Comparison of ENCODE assay signal across 13 cellular contexts in the genomic region with DNA sequence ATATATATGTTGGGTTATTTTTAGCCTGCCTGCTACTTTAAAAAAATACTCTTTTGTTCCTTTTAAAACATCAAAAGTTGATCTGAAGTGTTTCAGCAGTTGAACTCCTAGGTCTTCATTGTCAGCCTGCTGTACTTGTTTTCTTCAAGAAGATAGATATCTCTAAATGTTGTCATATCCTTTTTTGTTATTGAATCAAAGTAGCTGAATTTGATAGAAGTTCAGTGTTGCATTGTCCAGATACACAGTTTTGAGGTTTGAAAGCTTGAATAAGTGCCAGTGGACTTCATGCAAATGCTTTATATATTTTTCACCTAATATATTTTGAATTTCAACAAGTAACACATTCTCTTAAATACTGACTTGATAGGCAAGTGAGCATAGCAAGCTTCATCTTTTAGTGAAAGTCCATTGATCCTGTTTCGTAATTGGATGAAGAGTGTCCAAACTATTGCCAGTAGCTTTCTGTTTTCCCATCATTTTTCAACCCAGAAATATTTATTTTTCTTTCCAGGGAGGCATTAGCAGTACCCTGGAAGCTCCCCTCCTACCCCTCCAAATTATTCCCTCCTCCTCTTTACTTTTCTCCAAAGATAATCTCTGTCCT.
DNase-seq lines count a peak whose midpoint lies in the region; ATAC-seq and TF ChIP-seq lines count a peak whose summit lies in the region.
"Had no signal": no experiment of that assay in that cellular context is flagged by ENCODE, and none has a peak within 500 bp of the region (broad histone marks: within the 10 kb centered on the region; RNA-seq: fewer than 3 reads in every experiment).

No MANE protein-coding gene starts in this region.

- no peaks in the 10 kb centered on the region for H3K27me3 Mint-ChIP-seq in WTC11 (ENCODE audit: low read depth)

- ATAC-seq in left lobe of liver (peak; percentile 67), WTC11 (no peak)
- ATAC-seq: GM23338 had no signal

- CTCF ChIA-PET in WTC11 (lab: Charles Lee) = no interaction called here

- POLR2A ChIA-PET in WTC11 (lab: Charles Lee) = interaction anchor here (0.7 kb wide), 1 partner anchor 254 kb away, joined by 3 read pairs; no protein-coding TSS in a partner anchor

- peaks cover 25% of the 10 kb centered on the region for H3K9me3 Mint-ChIP-seq in WTC11

- DNase-seq in SK-N-DZ (ENCODE audit: low spot score) (peak; percentile 63), amniotic epithelial cell (ENCODE audit: low read depth) (peak; percentile 60), left lobe of liver (ENCODE audit: low spot score) (no peak), NCI-H2196 (lab: John Stamatoyannopoulos, UW; ENCODE audit: unreplicated experiment) (no peak), WTC11 (ENCODE audit: low spot score) (no peak), AML-193 (lab: John Stamatoyannopoulos, UW) (no peak)
- DNase-seq: ACHN; CD4-positive, alpha-beta T cell; DMS153; DMS79; GDM1; HCEC 1CT had no signal

- peaks cover 25% of the 10 kb centered on the region for H3K36me3 Mint-ChIP-seq in WTC11

- H3K27ac Mint-ChIP-seq in WTC11 = no peak overlapping the region
- H3K27ac Mint-ChIP-seq: CD4-positive, alpha-beta T cell; GM23338 had no signal

- no peak for TF ChIP-seq CTCF in WTC11 (IDR thresholded peaks at IDR 0.05)

- peaks cover 13% of the 10 kb centered on the region for H3K4me1 Mint-ChIP-seq in WTC11

- H3K4me3 Mint-ChIP-seq in WTC11 = no peak overlapping the region
- H3K4me3 Mint-ChIP-seq: CD4-positive, alpha-beta T cell; GM23338 had no signal

TF ChIP-seq in WTC11, 78 proteins besides CTCF, POLR2A, EP300 and RAD21:
- TF ChIP-seq OVOL2 (CRISPR knock-in tag; IDR thresholded peaks at IDR 0.05; ENCODE audit: borderline replicate concordance) = no peak
- TF ChIP-seq, protein P1, sequence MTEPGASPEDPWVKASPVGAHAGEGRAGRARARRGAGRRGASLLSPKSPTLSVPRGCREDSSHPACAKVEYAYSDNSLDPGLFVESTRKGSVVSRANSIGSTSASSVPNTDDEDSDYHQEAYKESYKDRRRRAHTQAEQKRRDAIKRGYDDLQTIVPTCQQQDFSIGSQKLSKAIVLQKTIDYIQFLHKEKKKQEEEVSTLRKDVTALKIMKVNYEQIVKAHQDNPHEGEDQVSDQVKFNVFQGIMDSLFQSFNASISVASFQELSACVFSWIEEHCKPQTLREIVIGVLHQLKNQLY (CRISPR knock-in tag; IDR thresholded peaks at IDR 0.05) = no peak
- TF ChIP-seq, protein P2, sequence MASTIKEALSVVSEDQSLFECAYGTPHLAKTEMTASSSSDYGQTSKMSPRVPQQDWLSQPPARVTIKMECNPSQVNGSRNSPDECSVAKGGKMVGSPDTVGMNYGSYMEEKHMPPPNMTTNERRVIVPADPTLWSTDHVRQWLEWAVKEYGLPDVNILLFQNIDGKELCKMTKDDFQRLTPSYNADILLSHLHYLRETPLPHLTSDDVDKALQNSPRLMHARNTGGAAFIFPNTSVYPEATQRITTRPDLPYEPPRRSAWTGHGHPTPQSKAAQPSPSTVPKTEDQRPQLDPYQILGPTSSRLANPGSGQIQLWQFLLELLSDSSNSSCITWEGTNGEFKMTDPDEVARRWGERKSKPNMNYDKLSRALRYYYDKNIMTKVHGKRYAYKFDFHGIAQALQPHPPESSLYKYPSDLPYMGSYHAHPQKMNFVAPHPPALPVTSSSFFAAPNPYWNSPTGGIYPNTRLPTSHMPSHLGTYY (CRISPR knock-in tag; IDR thresholded peaks at IDR 0.05) = no peak

Comparison
In these comparisons a context has a peak if more than half of its experiments do, and no peak if none do; other contexts are left out.
1. DNase-seq: peak in SK-N-DZ (single experiment) and amniotic epithelial cell (single experiment); none in left lobe of liver (single experiment), NCI-H2196 (single experiment), WTC11 (single experiment) and AML-193 (0 of 2).